In genomic region chr4:103012085-103012484, GRCh38 we compare ENCODE assay signal across 12 cellular contexts. TPM values are rescaled to one million over a fixed set of nuclear protein-coding genes. Genes with fewer than 3 reads are reported as not detected.
DNase-seq lines count a peak whose midpoint lies in the region; ATAC-seq, FAIRE-seq and TF ChIP-seq lines count a peak whose summit lies in the region.
"Had no signal": no experiment of that assay in that cellular context is flagged by ENCODE, and none has a peak within 500 bp of the region (broad histone marks: within the 10 kb centered on the region; RNA-seq: fewer than 3 reads in every experiment).

No MANE protein-coding gene starts in this region.

- no peaks in the 10 kb centered on the region for H3K9me3 Mint-ChIP-seq in HFFc6
- H3K9me3 Mint-ChIP-seq: activated T-cell treated with anti-CD3 and anti-CD28 coated beads, Interleukin-2, amount 50 U/mL, for 4 hours; T-cell had no signal

- no peak for ATAC-seq in GM18907 (IDR thresholded peaks at IDR 0.05; ENCODE audit: unreplicated experiment)
- ATAC-seq in HG03432 (IDR thresholded peaks at IDR 0.05; ENCODE audit: unreplicated experiment) = no peak
- ATAC-seq: activated T-cell treated with anti-CD3 and anti-CD28 coated beads, Interleukin-2, amount 50 U/mL, for 4 hours; T-cell had no signal

- H3K9me3 ChIP-seq in kidney (ENCODE audit: control insufficient read depth in 1 of 2, low read length in 2 of 2) (no peaks in the 10 kb centered on the region), suprapubic skin (no peaks in the 10 kb centered on the region)

- H3K4me3 ChIP-seq in bronchial epithelial cell (ENCODE audit: low read depth, low read length) (no peak overlapping the region), kidney (ENCODE audit: low read length in 2 of 2) (no peak overlapping the region), suprapubic skin (no peak overlapping the region)

- H3K36me3 Mint-ChIP-seq in HFFc6 (ENCODE audit: low read depth) = no peaks in the 10 kb centered on the region
- H3K36me3 Mint-ChIP-seq: T-cell had no signal

- H3K27ac ChIP-seq in kidney (ENCODE audit: low read depth in 2 of 2, low read length in 2 of 2) (peak overlapping the region; percentile 78 to 92), suprapubic skin (peak overlapping the region; percentile 15)

- peaks cover 18% of the 10 kb centered on the region for H3K4me1 Mint-ChIP-seq in HFFc6 (ENCODE audit: low read depth)

- 43% methylated on average over 1 of the region's 1 CpG for WGBS in suprapubic skin

- H3K27me3 ChIP-seq in bronchial epithelial cell (ENCODE audit: control insufficient read depth, insufficient read depth, low read length) (no peaks in the 10 kb centered on the region), suprapubic skin (no peaks in the 10 kb centered on the region)

- H3K4me3 Mint-ChIP-seq in HFFc6 = peak overlapping the region; percentile 29; the same call in 1 of the 2 replicates
- H3K4me3 Mint-ChIP-seq: activated T-cell treated with anti-CD3 and anti-CD28 coated beads, Interleukin-2, amount 50 U/mL, for 4 hours; T-cell had no signal

- peak overlapping the region in 1 of 2 donors; percentile 61 for H3K9ac ChIP-seq in kidney (ENCODE audit: low read length in 2 of 2)

- TF ChIP-seq CTCF in HFFc6 (IDR thresholded peaks at IDR 0.05) (no peak), bronchial epithelial cell (IDR thresholded peaks at IDR 0.05; ENCODE audit: insufficient read depth, low read length, severe bottlenecking) (no peak), kidney (IDR thresholded peaks at IDR 0.05; ENCODE audit: borderline replicate concordance, extremely low read depth, insufficient read depth) (no peak), suprapubic skin (IDR thresholded peaks at IDR 0.05) (no peak)

- intact Hi-C loops in kidney (cut with DNase I) = loop anchor here (10.0 kb wide), 1 partner anchor 567 kb away; no protein-coding TSS in a partner anchor

- H3K27ac Mint-ChIP-seq in HFFc6 = peak overlapping the region; percentile 62; the same call in 1 of the 2 replicates
- H3K27ac Mint-ChIP-seq: T-cell had no signal

- TF ChIP-seq POLR2A in suprapubic skin (IDR thresholded peaks at IDR 0.05) = no peak

- FAIRE-seq in bronchial epithelial cell (lab: Jason Lieb, UNC) = no peak
- peak; percentile 65 for FAIRE-seq in kidney (lab: Jason Lieb, UNC)
- no peak for FAIRE-seq in urothelium cell line (lab: Jason Lieb, UNC)
- FAIRE-seq: endometrium had no signal

- H3K36me3 ChIP-seq in bronchial epithelial cell (ENCODE audit: control insufficient read depth, insufficient read depth, low read length) (no peaks in the 10 kb centered on the region), kidney (ENCODE audit: control insufficient read depth in 1 of 2, insufficient read depth in 2 of 2, low read length in 2 of 2) (no peaks in the 10 kb centered on the region), suprapubic skin (no peaks in the 10 kb centered on the region)

- TF ChIP-seq EP300 in suprapubic skin (IDR thresholded peaks at IDR 0.05) = no peak

- peak; percentile 65 for DNase-seq in HFFc6
- peak; percentile 73 for DNase-seq in bronchial epithelial cell (ENCODE audit: low read depth)
- DNase-seq in kidney = no peak
- DNase-seq in suprapubic skin (ENCODE audit: low spot score in 2 of 2) = no peak
- no peak for DNase-seq in urothelium cell line (ENCODE audit: low spot score)
- no peak for DNase-seq in inferior parietal cortex (ENCODE audit: extremely low spot score)
- DNase-seq: activated T-cell treated with anti-CD3 and anti-CD28 coated beads, Interleukin-2, amount 50 U/mL, for 4 hours; stimulated activated CD4-positive, alpha-beta T cell treated with anti-CD3 and anti-CD28 coated beads, Interleukin-4, amount 100 ng/mL, for 1 hour; T-cell had no signal

- H3K27me3 Mint-ChIP-seq in HFFc6 (ENCODE audit: insufficient read depth) = peaks cover 3% of the 10 kb centered on the region; the same call in 1 of the 2 replicates
- H3K27me3 Mint-ChIP-seq: T-cell had no signal

- peaks cover 8 to 21% of the 10 kb centered on the region in 2 donors for H3K4me1 ChIP-seq in kidney (ENCODE audit: control insufficient read depth in 1 of 2, insufficient read depth in 1 of 2, low read depth in 1 of 2, low read length in 2 of 2)
- H3K4me1 ChIP-seq in suprapubic skin = peaks cover 19% of the 10 kb centered on the region

RNA-seq across cellular contexts. Expression of gene SLC9B1, which starts 7.4 kb away (rescaled TPM):
- total RNA-seq in HFFc6 (2021; fragmentation: NEBNext Ultra II Directional; extraction: Animal tissue kit (Norgen Biotek cat#: 25700)) = under 1 TPM; 0.09 to 0.36 (median 0.23) TPM
- 0.79 and 1.0 TPM in 2 replicates for total RNA-seq in bronchial epithelial cell
- 1.8 TPM for total RNA-seq in kidney
- 0.52 TPM for polyA plus RNA-seq in kidney (ENCODE audit: insufficient read depth, low read depth, low replicate concordance)
- total RNA-seq in suprapubic skin = 1 to 10 TPM in 1 of 4 donors, under 1 TPM in 1, not detected in 2; 0.30 to 2.9 TPM

Comparison
In these comparisons a context has a peak if more than half of its experiments do, and no peak if none do; other contexts are left out.
1. DNase-seq: peak in HFFc6 (single experiment) and bronchial epithelial cell (single experiment); none in kidney (single experiment), suprapubic skin (0 of 2), urothelium cell line (single experiment) and inferior parietal cortex (single experiment).